Comparison of ENCODE assay signal across 1 cellular context in genomic region chrX:2350036-2350435, GRCh38.
DNase-seq lines count a peak whose midpoint lies in the region; ATAC-seq and TF ChIP-seq lines count a peak whose summit lies in the region.
"Not testable (repeated sequence)": the region's sequence is repeated elsewhere in the genome, so short reads cannot be mapped to it uniquely, and the experiment has no call there.

No MANE protein-coding gene starts in this region.

- H2BK20ac ChIP-seq in IMR-90 (ENCODE audit: low read depth, low read length), result not testable (repeated sequence)

- POLR2A ChIA-PET in IMR-90 (lab: Charles Lee; ENCODE audit: unreplicated experiment), result not testable (repeated sequence)

- not testable (repeated sequence) for ATAC-seq in IMR-90 (ENCODE audit: low read depth)

- not testable (repeated sequence) for H4K5ac ChIP-seq in IMR-90 (ENCODE audit: low read depth, low read length)

- not testable (repeated sequence) for H3K18ac ChIP-seq in IMR-90 (ENCODE audit: low read depth, low read length)

- not testable (repeated sequence) for H2BK15ac ChIP-seq in IMR-90 (ENCODE audit: low read depth, low read length)

- not testable (repeated sequence) for BruUV-seq in IMR-90 (replicated peaks; lab: Mats Ljungman, UMichigan)

- CTCF ChIA-PET in IMR-90 (lab: Yijun Ruan, JAX), result not testable (repeated sequence)

- not testable (repeated sequence) for H2AFZ ChIP-seq in IMR-90 (replicated peaks; ENCODE audit: low read length, poor library complexity)

- H2AK9ac ChIP-seq in IMR-90 (replicated peaks; ENCODE audit: low read depth, low read length, poor library complexity), result not testable (repeated sequence)

- not testable (repeated sequence) for H3K27ac ChIP-seq in IMR-90 (ENCODE audit: insufficient read depth, low read length)

- not testable (repeated sequence) for H3K4ac ChIP-seq in IMR-90 (ENCODE audit: low read depth, low read length)

- H3K4me2 ChIP-seq in IMR-90 (ENCODE audit: low read depth, low read length), result not testable (repeated sequence)

- not testable (repeated sequence) for H3K56ac ChIP-seq in IMR-90 (ENCODE audit: extremely low read depth, insufficient read depth, low read length)

- not testable (repeated sequence) for H4K91ac ChIP-seq in IMR-90 (ENCODE audit: insufficient read depth, low read depth, low read length)

- H3K79me1 ChIP-seq in IMR-90 (ENCODE audit: low read depth in 1 of 2, low read length in 2 of 2), result peaks cover 6 to 23% of the 10 kb centered on the region in 2 experiments; a peak in 3 of 4 replicates

- H3K9me3 ChIP-seq in IMR-90 (ENCODE audit: control insufficient read depth, insufficient read depth, low read length), result not testable (repeated sequence)

- H3K14ac ChIP-seq in IMR-90 (replicated peaks; ENCODE audit: low read depth, low read length), result not testable (repeated sequence)

- not testable (repeated sequence) for H4K8ac ChIP-seq in IMR-90 (ENCODE audit: low read depth in 2 of 2, low read length in 2 of 2)

- not testable (repeated sequence) for TF ChIP-seq CTCF in IMR-90 (conservative IDR thresholded peaks at IDR 0.05; ENCODE audit: low read depth, low read length)

- TF ChIP-seq RAD21 in IMR-90 (IDR thresholded peaks at IDR 0.05; ENCODE audit: low read length), result not testable (repeated sequence)

- not testable (repeated sequence) for H3K4me3 ChIP-seq in IMR-90 (ENCODE audit: insufficient read depth, low read depth, low read length)

- intact Hi-C loops in IMR-90 (cut with micrococcal nuclease), result loop anchor here (5.0 to 10.0 kb wide), 3 partner anchors 102 to 245 kb away; no protein-coding TSS in a partner anchor

- not testable (repeated sequence) for H3K9ac ChIP-seq in IMR-90 (ENCODE audit: low read depth, low read length)

- not testable (repeated sequence) for H2BK5ac ChIP-seq in IMR-90 (ENCODE audit: low read depth, low read length, poor library complexity, severe bottlenecking)

- 96% methylated on average over 4 of the region's 9 CpGs; no CpG with 5 or more reads in 1 of the 2 experiments for WGBS in IMR-90 (ENCODE audit: extremely low coverage in 2 of 2, insufficient read length in 1 of 2), 2 experiments

- H3K4me1 ChIP-seq in IMR-90 (ENCODE audit: control insufficient read depth, insufficient read depth, low read length), result peaks cover 14% of the 10 kb centered on the region

- in situ Hi-C loops in IMR-90 (cut with MboI; ENCODE audit: low sequenced_read_pairs), result not testable (repeated sequence)

- not testable (repeated sequence) for TF ChIP-seq POLR2A in IMR-90 (IDR thresholded peaks at IDR 0.05; ENCODE audit: low read depth, low read length)

- not testable (repeated sequence) for H2BK120ac ChIP-seq in IMR-90 (ENCODE audit: low read depth, low read length)

- peaks cover 16% of the 10 kb centered on the region for H3K9me1 ChIP-seq in IMR-90 (ENCODE audit: insufficient read depth, low read length)

- not testable (repeated sequence) for DNase-seq in IMR-90

- H3K23ac ChIP-seq in IMR-90 (ENCODE audit: low read depth, low read length), result not testable (repeated sequence)

- H2AK5ac ChIP-seq in IMR-90 (ENCODE audit: low read depth, low read length), result peak overlapping the region; percentile 51; the same call in 1 of the 2 replicates

- H3K27me3 ChIP-seq in IMR-90 (ENCODE audit: control insufficient read depth, insufficient read depth, low read length), result not testable (repeated sequence)

- H3K36me3 ChIP-seq in IMR-90 (ENCODE audit: control insufficient read depth, insufficient read depth, low read length), result not testable (repeated sequence)

- peaks cover 20% of the 10 kb centered on the region for H4K20me1 ChIP-seq in IMR-90 (ENCODE audit: insufficient read depth, low read length)

- dilution Hi-C loops in IMR-90 (cut with HindIII; ENCODE audit: low sequenced_read_pairs, unreplicated experiment), result not testable (repeated sequence)
